ENCODE assay signal across 13 cellular contexts in the genomic region with DNA sequence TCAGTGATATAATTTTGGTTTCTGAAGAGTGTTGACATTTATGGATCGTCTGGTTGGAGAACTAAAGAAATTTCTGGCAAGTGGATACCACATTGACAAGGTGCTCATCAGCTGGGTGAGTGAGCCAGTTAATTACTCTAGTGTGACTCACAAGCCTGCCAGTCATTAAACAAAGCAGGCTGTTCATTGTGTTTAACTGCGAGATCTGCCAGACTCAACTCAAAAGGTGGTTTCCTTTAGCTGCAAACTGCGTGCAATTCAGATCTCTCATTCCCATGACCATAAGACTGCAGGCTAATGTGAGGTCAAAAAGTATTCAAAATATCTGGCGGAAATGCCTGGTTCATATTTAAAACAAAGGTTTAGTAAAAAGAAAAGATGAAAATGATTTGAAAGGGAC. TPM values are rescaled to one million over a fixed set of nuclear protein-coding genes. Genes with fewer than 3 reads are reported as not detected.
DNase-seq lines count a peak whose midpoint lies in the region; ATAC-seq and TF ChIP-seq lines count a peak whose summit lies in the region.
"Had no signal": no experiment of that assay in that cellular context is flagged by ENCODE, and none has a peak within 500 bp of the region (broad histone marks: within the 10 kb centered on the region; RNA-seq: fewer than 3 reads in every experiment).

No MANE protein-coding gene starts in this region.

- 38 to 70% methylated on average over 1 to 4 of the region's 4 CpGs for WGBS in endodermal cell (ENCODE audit: insufficient coverage in 1 of 2, insufficient read length in 1 of 2), 2 experiments

- H3K4me2 ChIP-seq in HCT116 (ENCODE audit: low read length) (0 out of 2 replicates have a peak overlapping the region, but pooled peaks have one; percentile 15), Karpas-422 (ENCODE audit: low read depth, low read length, poor library complexity, severe bottlenecking) (no peak overlapping the region)

- TF ChIP-seq CTCF in HCT116 (IDR thresholded peaks at IDR 0.05 in 2 of 3, conservative IDR thresholded peaks at IDR 0.05 in 1 of 3; ENCODE audit: borderline replicate concordance in 1 of 3, insufficient read depth in 1 of 3, low read depth in 2 of 3, low read length in 2 of 3) (no peak), RWPE1 (conservative IDR thresholded peaks at IDR 0.05; ENCODE audit: low read depth) (no peak), ascending aorta (IDR thresholded peaks at IDR 0.05) (no peak), endodermal cell (conservative IDR thresholded peaks at IDR 0.05) (no peak)

- no peak for TF ChIP-seq POLR2A in HCT116 (IDR thresholded peaks at IDR 0.05; ENCODE audit: borderline replicate concordance, extremely low read depth, insufficient read depth, insufficient read length)

- H3K4me3 ChIP-seq in HCT116 (replicated peaks in 1 of 2; ENCODE audit: low read depth in 1 of 2, low read length in 2 of 2): no peak overlapping the region
- no peak overlapping the region for H3K4me3 ChIP-seq in ascending aorta
- no peak overlapping the region for H3K4me3 ChIP-seq in endodermal cell (ENCODE audit: low read length)
- H3K4me3 ChIP-seq in Karpas-422 (ENCODE audit: low read length): no peak overlapping the region

- no peaks in the 10 kb centered on the region for H3K36me3 ChIP-seq in HCT116 (ENCODE audit: control insufficient read depth in 1 of 2, insufficient read depth in 2 of 2, low read length in 2 of 2)
- no peaks in the 10 kb centered on the region for H3K36me3 ChIP-seq in ascending aorta
- no peaks in the 10 kb centered on the region for H3K36me3 ChIP-seq in endodermal cell (ENCODE audit: control insufficient read depth, insufficient read depth, low read length)
- H3K36me3 ChIP-seq in Karpas-422 (ENCODE audit: insufficient read depth, low read length): no peaks in the 10 kb centered on the region

- H3K9me3 ChIP-seq in HCT116 (ENCODE audit: control insufficient read depth in 1 of 2, insufficient read depth in 1 of 2, low read depth in 1 of 2, low read length in 2 of 2): no peaks in the 10 kb centered on the region
- no peaks in the 10 kb centered on the region for H3K9me3 ChIP-seq in ascending aorta
- H3K9me3 ChIP-seq in endodermal cell (ENCODE audit: control insufficient read depth, low read length): no peaks in the 10 kb centered on the region
- no peaks in the 10 kb centered on the region for H3K9me3 ChIP-seq in Karpas-422 (ENCODE audit: low read length)

- peaks cover 0 to 8% of the 10 kb centered on the region in 2 experiments; a peak in 2 of 4 replicates for H3K4me1 ChIP-seq in HCT116 (ENCODE audit: control insufficient read depth in 1 of 2, insufficient read depth in 2 of 2, low read length in 2 of 2)
- H3K4me1 ChIP-seq in ascending aorta: no peaks in the 10 kb centered on the region
- H3K4me1 ChIP-seq in endodermal cell (ENCODE audit: control insufficient read depth, insufficient read depth, low read length): no peaks in the 10 kb centered on the region
- H3K4me1 ChIP-seq in Karpas-422 (ENCODE audit: low read length): peaks cover 6% of the 10 kb centered on the region; the same call in 1 of the 2 replicates

- no peaks in the 10 kb centered on the region for H4K20me1 ChIP-seq in HCT116 (ENCODE audit: insufficient read depth)
- no peaks in the 10 kb centered on the region for H4K20me1 ChIP-seq in Karpas-422 (ENCODE audit: insufficient read depth, low read depth, low read length)

- H3K27ac ChIP-seq in HCT116 (ENCODE audit: low read depth, low read length) (no peak overlapping the region), RWPE1 (no peak overlapping the region), ascending aorta (no peak overlapping the region), endodermal cell (ENCODE audit: low read depth, low read length) (no peak overlapping the region), Karpas-422 (ENCODE audit: low read length) (no peak overlapping the region)

- H3K27me3 ChIP-seq in HCT116 (ENCODE audit: insufficient read depth, low read length): no peaks in the 10 kb centered on the region
- H3K27me3 ChIP-seq in ascending aorta: no peaks in the 10 kb centered on the region
- H3K27me3 ChIP-seq in endodermal cell (ENCODE audit: control insufficient read depth, insufficient read depth, low read length, poor library complexity, severe bottlenecking): no peaks in the 10 kb centered on the region
- no peaks in the 10 kb centered on the region for H3K27me3 ChIP-seq in Karpas-422 (ENCODE audit: low read length)

- H3K36me3 Mint-ChIP-seq in endodermal cell (ENCODE audit: low read depth): no peaks in the 10 kb centered on the region
- no peaks in the 10 kb centered on the region for H3K36me3 Mint-ChIP-seq in activated CD8-positive, alpha-beta memory T cell treated with anti-CD3 and anti-CD28 coated beads, Interleukin-2, amount 10 ng/mL, durations not matched to agents 7 days and 5 days

- CTCF ChIA-PET in HCT116 (lab: Charles Lee) (interaction anchor here (0.8 to 1.5 kb wide), 7 partner anchors 59 to 479 kb away, joined by 3 to 7 read pairs (median 4); no protein-coding TSS in a partner anchor), RWPE1 (lab: Yijun Ruan, JAX) (interaction anchor here (0.8 to 1.0 kb wide), 2 partner anchors 26 to 59 kb away, joined by 3 read pairs; no protein-coding TSS in a partner anchor)
- CTCF ChIA-PET in activated CD8-positive, alpha-beta memory T cell treated with anti-CD3 and anti-CD28 coated beads, Interleukin-2, amount 10 ng/mL, durations not matched to agents 7 days and 5 days (lab: Charles Lee): interaction anchor here (0.8 to 2.3 kb wide), 3 partner anchors 23 to 265 kb away, joined by 3 to 14 read pairs (median 3); no protein-coding TSS in a partner anchor

- DNase-seq in DMS79 treated with DMSO at 0.1 percent for 48 hours (lab: John Stamatoyannopoulos, UW) (peak; percentile 37), HCT116 (ENCODE audit: low read depth, low spot score) (peak; percentile 23), RWPE1 (ENCODE audit: low spot score) (peak; percentile 80), islet precursor cell (peak; percentile 82), ascending aorta (ENCODE audit: low spot score in 2 of 2) (no peak), endodermal cell (no peak), Karpas-422 (no peak)
- DNase-seq in activated CD8-positive, alpha-beta memory T cell treated with anti-CD3 and anti-CD28 coated beads, Interleukin-2, amount 10 ng/mL, durations not matched to agents 7 days and 5 days: no peak
- DNase-seq: activated CD8-positive, alpha-beta memory T cell treated with anti-CD3 and anti-CD28 coated beads, Interleukin-2, amount 50 U/mL, for 48 hours; effector memory CD8-positive, alpha-beta T cell had no signal

- POLR2A ChIA-PET in HCT116 (lab: Charles Lee) (interaction anchor here (1.5 kb wide), 1 partner anchor 255 kb away, joined by 5 read pairs; no protein-coding TSS in a partner anchor), RWPE1 (lab: Yijun Ruan, JAX; ENCODE audit: low non-redundant PET) (no interaction called here)

- no peak for ATAC-seq in HCT116
- ATAC-seq in activated CD8-positive, alpha-beta memory T cell treated with anti-CD3 and anti-CD28 coated beads, Interleukin-2, amount 10 ng/mL, durations not matched to agents 7 days and 5 days: no peak
- ATAC-seq: effector memory CD8-positive, alpha-beta T cell; HepG2 had no signal

- no peak for TF ChIP-seq RAD21 in HCT116 (IDR thresholded peaks at IDR 0.05; ENCODE audit: low read depth)

- no peaks in the 10 kb centered on the region for H3K4me1 Mint-ChIP-seq in endodermal cell
- peaks cover 1% of the 10 kb centered on the region for H3K4me1 Mint-ChIP-seq in activated CD8-positive, alpha-beta memory T cell treated with anti-CD3 and anti-CD28 coated beads, Interleukin-2, amount 10 ng/mL, durations not matched to agents 7 days and 5 days

- no TSS peak for BruUV-seq in HCT116 (replicated peaks; lab: Mats Ljungman, UMichigan)

- H3K4me3 Mint-ChIP-seq in endodermal cell: no peak overlapping the region
- no peak overlapping the region for H3K4me3 Mint-ChIP-seq in activated CD8-positive, alpha-beta memory T cell treated with anti-CD3 and anti-CD28 coated beads, Interleukin-2, amount 10 ng/mL, durations not matched to agents 7 days and 5 days
- H3K4me3 Mint-ChIP-seq: effector memory CD8-positive, alpha-beta T cell had no signal

- intact Hi-C loops in HCT116 (cut with micrococcal nuclease): loop anchor here (5.0 to 10.0 kb wide), 4 partner anchors 61 to 404 kb away; partner anchors contain the start of genes PPP1R14C and RAET1L
- intact Hi-C loops in ascending aorta (cut with DNase I): no loop called here

- H3K27ac Mint-ChIP-seq in endodermal cell: no peak overlapping the region
- H3K27ac Mint-ChIP-seq in activated CD8-positive, alpha-beta memory T cell treated with anti-CD3 and anti-CD28 coated beads, Interleukin-2, amount 10 ng/mL, durations not matched to agents 7 days and 5 days: no peak overlapping the region
- H3K27ac Mint-ChIP-seq: effector memory CD8-positive, alpha-beta T cell had no signal

- RAD21 ChIA-PET in HCT116 (lab: Charles Lee; ENCODE audit: low non-redundant PET in 1 of 2, low total read pairs in 2 of 2, uncharacterized antibody in 2 of 2, unreplicated experiment in 2 of 2): interaction anchor here in 1 of 2 experiments (1.2 kb wide), 1 partner anchor 256 kb away, joined by 5 read pairs; no protein-coding TSS in a partner anchor

- no peaks in the 10 kb centered on the region for H3K79me2 ChIP-seq in HCT116 (ENCODE audit: insufficient read depth, low read length)
- no peaks in the 10 kb centered on the region for H3K79me2 ChIP-seq in Karpas-422 (ENCODE audit: low read length)

- H3K9me2 ChIP-seq in HCT116 (ENCODE audit: insufficient read depth) (no peaks in the 10 kb centered on the region), Karpas-422 (replicated peaks; ENCODE audit: insufficient read depth, low read length) (no peaks in the 10 kb centered on the region)

- H3K27me3 Mint-ChIP-seq in endodermal cell (ENCODE audit: insufficient read depth): no peaks in the 10 kb centered on the region
- H3K27me3 Mint-ChIP-seq in activated CD8-positive, alpha-beta memory T cell treated with anti-CD3 and anti-CD28 coated beads, Interleukin-2, amount 10 ng/mL, durations not matched to agents 7 days and 5 days: peaks cover 23% of the 10 kb centered on the region

- H3K9ac ChIP-seq in HCT116 (ENCODE audit: low read length): no peak overlapping the region
- H3K9ac ChIP-seq in endodermal cell (ENCODE audit: extremely low read depth, low read length, poor library complexity, severe bottlenecking): no peak overlapping the region
- no peak overlapping the region for H3K9ac ChIP-seq in Karpas-422 (ENCODE audit: low read length)

- peak overlapping the region; percentile 71 for H2AFZ ChIP-seq in HCT116 (ENCODE audit: low read depth, low read length, poor library complexity, severe bottlenecking)
- H2AFZ ChIP-seq in Karpas-422 (ENCODE audit: low read length): no peak overlapping the region

- no peaks in the 10 kb centered on the region for H3K9me3 Mint-ChIP-seq in endodermal cell
- H3K9me3 Mint-ChIP-seq in activated CD8-positive, alpha-beta memory T cell treated with anti-CD3 and anti-CD28 coated beads, Interleukin-2, amount 10 ng/mL, durations not matched to agents 7 days and 5 days (ENCODE audit: low read depth): no peaks in the 10 kb centered on the region
- H3K9me3 Mint-ChIP-seq: effector memory CD8-positive, alpha-beta T cell had no signal

RNA-seq across cellular contexts. Expression of gene IYD, which starts 32.5 kb away (rescaled TPM):
- total RNA-seq in HCT116 (2021; ENCODE audit: unreplicated experiment): not detected
- not detected in 2 replicates for polyA plus RNA-seq in HCT116 (2012)
- under 0.01 TPM for total RNA-seq in ascending aorta
- total RNA-seq in endodermal cell: not detected
- not detected for polyA plus RNA-seq in endodermal cell (2013, experiment 1 of 2)
- polyA plus RNA-seq in endodermal cell (2013, experiment 2 of 2): not detected
- total RNA-seq in Karpas-422 (2014; rRNA removed; shearing (Covaris generic); ENCODE audit: low replicate concordance): not detected in 2 replicates
- not detected for total RNA-seq in activated CD8-positive, alpha-beta memory T cell treated with anti-CD3 and anti-CD28 coated beads, Interleukin-2, amount 10 ng/mL, durations not matched to agents 7 days and 5 days
- total RNA-seq: H1, skeletal muscle tissue had no signal
- polyA plus RNA-seq: H1 had no signal

Comparison
In these comparisons a context has a peak if more than half of its experiments do, and no peak if none do; other contexts are left out.
1. DNase-seq: peak in DMS79 treated with DMSO at 0.1 percent for 48 hours (single experiment), HCT116 (single experiment), RWPE1 (single experiment) and islet precursor cell (single experiment); none in ascending aorta (0 of 2), endodermal cell (single experiment), Karpas-422 (single experiment) and activated CD8-positive, alpha-beta memory T cell treated with anti-CD3 and anti-CD28 coated beads, Interleukin-2, amount 10 ng/mL, durations not matched to agents 7 days and 5 days (single experiment).